ENCODE assay signal across 11 cellular contexts in the genomic region with DNA sequence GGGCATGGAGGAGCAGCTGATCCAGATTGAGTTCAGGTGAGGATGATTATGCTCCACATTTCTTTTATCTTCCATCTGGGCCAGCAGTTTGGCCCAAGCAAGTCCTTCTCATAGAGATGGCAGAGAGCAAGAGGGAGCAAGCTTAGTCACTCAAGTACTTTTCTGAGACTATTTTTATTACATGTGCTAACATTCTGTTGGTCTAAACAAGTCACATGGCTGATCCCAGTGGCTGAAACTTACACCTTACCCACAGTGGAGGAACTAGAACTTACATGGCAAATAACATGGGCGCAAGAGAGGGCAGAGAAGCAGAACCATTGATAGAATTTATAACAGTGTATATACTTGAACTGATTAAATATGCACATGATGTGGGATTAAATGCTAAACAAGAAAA.
DNase-seq lines count a peak whose midpoint lies in the region; ATAC-seq, FAIRE-seq and TF ChIP-seq lines count a peak whose summit lies in the region.
"Had no signal": no experiment of that assay in that cellular context is flagged by ENCODE, and none has a peak within 500 bp of the region (broad histone marks: within the 10 kb centered on the region; RNA-seq: fewer than 3 reads in every experiment).

No MANE protein-coding gene starts in this region.

- TF ChIP-seq POLR2A in GM12892 (IDR thresholded peaks at IDR 0.05; ENCODE audit: low read depth, low read length): no peak

- no peak overlapping the region for H3K27ac Mint-ChIP-seq in activated naive CD4-positive, alpha-beta T cell treated with anti-CD3 and anti-CD28 coated beads, Interleukin-2, amount 10 ng/mL, durations not matched to agents 7 days and 5 days
- no peak overlapping the region for H3K27ac Mint-ChIP-seq in T-helper 17 cell

- ATAC-seq in GM19438 (IDR thresholded peaks at IDR 0.05; ENCODE audit: low read depth, unreplicated experiment) (peak; percentile 35), HG02870 (IDR thresholded peaks at IDR 0.05; ENCODE audit: unreplicated experiment) (peak; percentile 37), HG03565 (IDR thresholded peaks at IDR 0.05; ENCODE audit: unreplicated experiment) (peak; percentile 69), T-helper 17 cell (no peak)
- ATAC-seq: mucosa of descending colon, sciatic nerve had no signal

- H3K9me3 Mint-ChIP-seq in activated naive CD4-positive, alpha-beta T cell treated with anti-CD3 and anti-CD28 coated beads, Interleukin-2, amount 10 ng/mL, durations not matched to agents 7 days and 5 days: no peaks in the 10 kb centered on the region

- CTCF ChIA-PET in activated naive CD4-positive, alpha-beta T cell treated with anti-CD3 and anti-CD28 coated beads, Interleukin-2, amount 10 ng/mL, durations not matched to agents 7 days and 5 days (lab: Charles Lee): no interaction called here

- no peaks in the 10 kb centered on the region for H3K9me3 ChIP-seq in T-helper 17 cell (ENCODE audit: control insufficient read depth, low read length, poor library complexity, severe bottlenecking)
- H3K9me3 ChIP-seq: mucosa of descending colon had no signal

- DNase-seq in GM12892 (ENCODE audit: insufficient read length): no peak
- DNase-seq in NCI-H1092 (lab: John Stamatoyannopoulos, UW): no peak
- no peak for DNase-seq in activated naive CD4-positive, alpha-beta T cell treated with anti-CD3 and anti-CD28 coated beads, Interleukin-2, amount 10 ng/mL, durations not matched to agents 7 days and 5 days
- DNase-seq in GM19238 (ENCODE audit: insufficient read length, low spot score): no peak
- DNase-seq in T-helper 17 cell: no peak
- DNase-seq: mucosa of descending colon had no signal

- H3K36me3 Mint-ChIP-seq in activated naive CD4-positive, alpha-beta T cell treated with anti-CD3 and anti-CD28 coated beads, Interleukin-2, amount 10 ng/mL, durations not matched to agents 7 days and 5 days: no peaks in the 10 kb centered on the region
- H3K36me3 Mint-ChIP-seq in T-helper 17 cell (ENCODE audit: low read depth): no peaks in the 10 kb centered on the region

- FAIRE-seq in GM12892 (lab: Jason Lieb, UNC): peak; percentile 60
- FAIRE-seq: urothelium cell line had no signal

- H3K27me3 Mint-ChIP-seq in activated naive CD4-positive, alpha-beta T cell treated with anti-CD3 and anti-CD28 coated beads, Interleukin-2, amount 10 ng/mL, durations not matched to agents 7 days and 5 days: peaks cover 3% of the 10 kb centered on the region
- peaks cover 17% of the 10 kb centered on the region for H3K27me3 Mint-ChIP-seq in T-helper 17 cell

- H3K4me3 Mint-ChIP-seq in activated naive CD4-positive, alpha-beta T cell treated with anti-CD3 and anti-CD28 coated beads, Interleukin-2, amount 10 ng/mL, durations not matched to agents 7 days and 5 days: no peak overlapping the region
- H3K4me3 Mint-ChIP-seq in T-helper 17 cell: no peak overlapping the region

- H3K4me1 Mint-ChIP-seq in activated naive CD4-positive, alpha-beta T cell treated with anti-CD3 and anti-CD28 coated beads, Interleukin-2, amount 10 ng/mL, durations not matched to agents 7 days and 5 days: no peaks in the 10 kb centered on the region
- H3K4me1 Mint-ChIP-seq in T-helper 17 cell: peaks cover 2% of the 10 kb centered on the region
